In the genomic region with DNA sequence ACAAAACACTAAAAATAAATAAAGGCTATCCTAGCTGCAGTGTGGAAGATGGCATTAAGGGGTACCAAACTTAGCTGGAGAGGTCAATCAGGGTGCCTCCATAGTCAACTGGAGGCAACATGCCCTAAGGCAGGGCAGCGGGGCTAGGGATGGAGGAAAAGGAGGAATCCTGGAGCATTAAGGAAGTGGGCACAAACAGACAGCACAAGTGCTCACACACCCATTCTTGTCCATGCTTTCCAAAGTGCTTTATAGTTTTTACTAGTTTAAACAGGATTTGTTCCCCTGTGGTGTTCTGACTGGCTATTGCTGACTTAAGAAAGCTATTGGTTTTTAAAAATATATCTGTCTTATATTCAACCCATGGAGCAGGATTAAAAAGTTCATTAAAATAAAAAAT, we compare ENCODE assay signal across 7 cellular contexts.
"Had no signal": no experiment of that assay in that cellular context is flagged by ENCODE, and none has a peak within 500 bp of the region (broad histone marks: within the 10 kb centered on the region; RNA-seq: fewer than 3 reads in every experiment).

No MANE protein-coding gene starts in this region.

- H3K27ac Mint-ChIP-seq: GM23338 had no signal

- H3K4me3 ChIP-seq: GM23338 had no signal

- ATAC-seq: GM23338 had no signal

- H3K9me3 Mint-ChIP-seq: GM23338, H9 had no signal

- H3K4me3 Mint-ChIP-seq: GM23338, H9 had no signal

- FAIRE-seq: H1, H54, HTR-8/SVneo had no signal

- DNase-seq: H9, HCEC 1CT, IMR-90 had no signal
